19 cellular contexts compared by ENCODE assay signal in genomic region chr11:108751444-108751843, GRCh38.
DNase-seq lines count a peak whose midpoint lies in the region; ATAC-seq lines count a peak whose summit lies in the region.
"Had no signal": no experiment of that assay in that cellular context is flagged by ENCODE, and none has a peak within 500 bp of the region (broad histone marks: within the 10 kb centered on the region; RNA-seq: fewer than 3 reads in every experiment).

No MANE protein-coding gene starts in this region.

- ATAC-seq in HG02885 (IDR thresholded peaks at IDR 0.05; ENCODE audit: poor library complexity, unreplicated experiment) (peak; percentile 39), HG03469 (IDR thresholded peaks at IDR 0.05; ENCODE audit: unreplicated experiment) (no peak)

- no peaks in the 10 kb centered on the region for H3K27me3 Mint-ChIP-seq in activated T-cell treated with anti-CD3 and anti-CD28 coated beads, Interleukin-2, amount 50 U/mL, for 24 hours
- H3K27me3 Mint-ChIP-seq: activated CD4-positive, alpha-beta T cell treated with anti-CD3 and anti-CD28 coated beads, Interleukin-2, amount 10 ng/mL, durations not matched to agents 24 days and 14 days; CD4-positive, CD25-positive, alpha-beta regulatory T cell; type B pancreatic cell had no signal

- peak overlapping the region; percentile 19 for H3K27ac Mint-ChIP-seq in activated T-cell treated with anti-CD3 and anti-CD28 coated beads, Interleukin-2, amount 50 U/mL, for 24 hours
- H3K27ac Mint-ChIP-seq: CD4-positive, CD25-positive, alpha-beta regulatory T cell; nephron; type B pancreatic cell had no signal

- no peaks in the 10 kb centered on the region for H3K9me3 Mint-ChIP-seq in activated T-cell treated with anti-CD3 and anti-CD28 coated beads, Interleukin-2, amount 50 U/mL, for 24 hours
- H3K9me3 Mint-ChIP-seq: activated CD4-positive, alpha-beta T cell treated with anti-CD3 and anti-CD28 coated beads, Interleukin-2, amount 10 ng/mL, durations not matched to agents 24 days and 14 days; activated T-cell treated with anti-CD3 and anti-CD28 coated beads, Interleukin-2, amount 50 U/mL, for 4 hours; CD4-positive, CD25-positive, alpha-beta regulatory T cell; nephron; type B pancreatic cell had no signal

- H3K36me3 Mint-ChIP-seq in activated T-cell treated with anti-CD3 and anti-CD28 coated beads, Interleukin-2, amount 50 U/mL, for 24 hours (ENCODE audit: low read depth): peaks cover 35% of the 10 kb centered on the region
- H3K36me3 Mint-ChIP-seq: type B pancreatic cell had no signal

- peaks cover 60% of the 10 kb centered on the region for H3K4me1 Mint-ChIP-seq in activated T-cell treated with anti-CD3 and anti-CD28 coated beads, Interleukin-2, amount 50 U/mL, for 24 hours (ENCODE audit: low read depth)

- no peak for DNase-seq in activated T-cell treated with anti-CD3 and anti-CD28 coated beads, Interleukin-2, amount 50 U/mL, for 24 hours
- DNase-seq in activated T-cell treated with anti-CD3 and anti-CD28 coated beads, Interleukin-2, amount 50 U/mL, for 48 hours: no peak
- peak; percentile 23 for DNase-seq in NCI-H69 (lab: John Stamatoyannopoulos, UW)
- no peak for DNase-seq in ureter (ENCODE audit: low spot score)
- DNase-seq in activated naive CD4-positive, alpha-beta T cell (lab: John Stamatoyannopoulos, UW): no peak
- no peak for DNase-seq in NCI-H2029 treated with DMSO at 0.1 percent for 48 hours (lab: John Stamatoyannopoulos, UW)
- DNase-seq: activated CD4-positive, alpha-beta T cell treated with anti-CD3 and anti-CD28 coated beads, Interleukin-2, amount 10 ng/mL, durations not matched to agents 24 days and 14 days; activated T-cell treated with anti-CD3 and anti-CD28 coated beads, Interleukin-2, amount 50 U/mL, for 4 hours; CD4-positive, CD25-positive, alpha-beta regulatory T cell; mammary epithelial cell; NCI-H1930; NCI-H510A; stimulated activated CD4-positive, alpha-beta T cell treated with anti-CD3 and anti-CD28 coated beads, Interleukin-12 subunit alpha, Interleukin-12 subunit beta, amount 100 ng/mL, for 4 hours; stimulated activated naive CD4-positive, alpha-beta T cell treated with Interleukin-2 at 50 U/mL for 16 hours; T1000 had no signal

- H3K4me3 Mint-ChIP-seq in activated T-cell treated with anti-CD3 and anti-CD28 coated beads, Interleukin-2, amount 50 U/mL, for 24 hours: no peak overlapping the region
- H3K4me3 Mint-ChIP-seq: activated CD4-positive, alpha-beta T cell treated with anti-CD3 and anti-CD28 coated beads, Interleukin-2, amount 10 ng/mL, durations not matched to agents 24 days and 14 days; activated T-cell treated with anti-CD3 and anti-CD28 coated beads, Interleukin-2, amount 50 U/mL, for 4 hours; nephron; type B pancreatic cell had no signal
